In the genomic region with DNA sequence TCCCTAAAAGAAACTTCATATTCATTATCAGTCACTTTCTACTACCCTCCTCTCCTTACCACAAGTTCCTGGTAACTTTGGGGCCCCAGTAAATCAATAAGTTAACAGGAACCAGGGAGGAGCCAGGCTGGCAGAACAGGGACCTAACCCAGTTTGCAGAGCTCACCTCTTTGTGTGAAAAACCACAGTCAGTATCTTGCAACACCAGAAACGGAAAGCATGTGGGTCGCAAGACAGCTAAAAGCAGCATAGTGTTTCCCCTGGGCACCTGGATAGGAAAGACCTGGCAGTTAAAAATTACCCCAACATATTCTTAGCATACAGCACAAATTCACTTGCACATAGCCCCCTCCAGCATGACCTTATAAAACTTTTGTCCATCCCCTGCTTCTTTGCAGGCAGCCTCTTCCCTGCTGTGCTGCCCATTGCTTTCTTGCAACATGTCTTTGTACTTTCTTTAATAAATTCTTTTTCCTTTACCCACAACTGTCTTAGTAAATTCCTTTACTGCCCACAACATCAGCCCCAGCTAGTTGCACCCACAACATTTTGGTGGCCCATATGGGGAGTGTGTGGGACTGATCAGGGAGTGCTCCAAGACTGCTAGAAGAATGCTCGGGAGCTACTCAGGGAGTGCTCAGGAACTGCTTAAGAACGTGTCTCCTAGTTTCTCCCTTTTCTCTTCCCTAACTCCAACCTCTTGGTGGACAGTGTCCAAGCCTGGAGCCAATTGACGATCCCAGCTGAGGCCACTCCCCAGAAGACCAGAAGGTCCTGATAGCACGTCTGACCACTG, we compare ENCODE assay signal across 8 cellular contexts.
DNase-seq lines count a peak whose midpoint lies in the region; ATAC-seq and TF ChIP-seq lines count a peak whose summit lies in the region.

No MANE protein-coding gene starts in this region.

- intact Hi-C loops in testis (cut with DNase I; ENCODE audit: low total_unique reads): no loop called here

- ATAC-seq in GM21529 (IDR thresholded peaks at IDR 0.05; ENCODE audit: unreplicated experiment) (peak; percentile 95), gastroesophageal sphincter (no peak)

- H3K79me2 ChIP-seq in KMS-11 (ENCODE audit: insufficient read depth, low read depth): no peaks in the 10 kb centered on the region

- H2AFZ ChIP-seq in KMS-11 (ENCODE audit: low read depth): no peak overlapping the region

- no peaks in the 10 kb centered on the region for H3K27me3 ChIP-seq in KMS-11 (ENCODE audit: insufficient read depth, low read depth)
- no peaks in the 10 kb centered on the region for H3K27me3 ChIP-seq in gastroesophageal sphincter
- H3K27me3 ChIP-seq in testis: no peaks in the 10 kb centered on the region

- H3K4me1 ChIP-seq in KMS-11 (ENCODE audit: low read depth, poor library complexity, severe bottlenecking) (peaks cover 53% of the 10 kb centered on the region), gastroesophageal sphincter (no peaks in the 10 kb centered on the region), testis (no peaks in the 10 kb centered on the region)

- H3K9me3 ChIP-seq in gastroesophageal sphincter: no peaks in the 10 kb centered on the region
- no peaks in the 10 kb centered on the region for H3K9me3 ChIP-seq in testis

- no peaks in the 10 kb centered on the region for H3K36me3 Mint-ChIP-seq in activated naive CD8-positive, alpha-beta T cell

- no peaks in the 10 kb centered on the region for H4K20me1 ChIP-seq in KMS-11 (ENCODE audit: insufficient read depth)

- no peak for TF ChIP-seq EP300 in gastroesophageal sphincter (IDR thresholded peaks at IDR 0.05)

- H3K4me1 Mint-ChIP-seq in activated naive CD8-positive, alpha-beta T cell (ENCODE audit: low read depth): peaks cover 57% of the 10 kb centered on the region

- TF ChIP-seq CTCF in GM12864 (IDR thresholded peaks at IDR 0.05; ENCODE audit: low read depth, low read length, missing control alignments): no peak
- no peak for TF ChIP-seq CTCF in KMS-11 (conservative IDR thresholded peaks at IDR 0.05; ENCODE audit: low read depth, low read length)
- no peak for TF ChIP-seq CTCF in gastroesophageal sphincter (IDR thresholded peaks at IDR 0.05)
- no peak for TF ChIP-seq CTCF in testis (IDR thresholded peaks at IDR 0.05)

- H3K27ac ChIP-seq in KMS-11: peak overlapping the region; percentile 73
- H3K27ac ChIP-seq in gastroesophageal sphincter: no peak overlapping the region
- H3K27ac ChIP-seq in testis: no peak overlapping the region

- H3K4me3 Mint-ChIP-seq in activated naive CD8-positive, alpha-beta T cell: peak overlapping the region; percentile 43

- H3K27me3 Mint-ChIP-seq in activated naive CD8-positive, alpha-beta T cell: no peaks in the 10 kb centered on the region

- H3K4me2 ChIP-seq in KMS-11: peak overlapping the region; percentile 86

- 71 to 100% methylated on average over 2 to 4 of the region's 6 CpGs for WGBS in gastroesophageal sphincter (ENCODE audit: low coverage in 1 of 2), 2 donors
- WGBS in testis, 2 donors: 68 to 80% methylated on average over 6 of the region's 6 CpGs

- no peaks in the 10 kb centered on the region for H3K36me3 ChIP-seq in KMS-11 (ENCODE audit: insufficient read depth)
- no peaks in the 10 kb centered on the region for H3K36me3 ChIP-seq in gastroesophageal sphincter
- no peaks in the 10 kb centered on the region for H3K36me3 ChIP-seq in testis (ENCODE audit: low read depth, missing control alignments)

- H3K27ac Mint-ChIP-seq in activated naive CD8-positive, alpha-beta T cell: peak overlapping the region; percentile 1

- H3K9ac ChIP-seq in KMS-11: no peak overlapping the region

- no peak overlapping the region for H3K4me3 ChIP-seq in GM12864 (ENCODE audit: low read depth, low read length)
- no peak overlapping the region for H3K4me3 ChIP-seq in KMS-11 (IDR thresholded peaks at IDR 0.05; ENCODE audit: insufficient read depth, low read depth, low read length)
- H3K4me3 ChIP-seq in gastroesophageal sphincter: no peak overlapping the region
- no peak overlapping the region for H3K4me3 ChIP-seq in testis

- TF ChIP-seq POLR2A in gastroesophageal sphincter (IDR thresholded peaks at IDR 0.05) (no peak), testis (IDR thresholded peaks at IDR 0.05) (no peak)

- DNase-seq in GM12864 (ENCODE audit: low read depth) (peak; percentile 52), testis (no peak), SK-N-DZ (ENCODE audit: low spot score) (no peak), 8988T (no peak)

- H3K9me3 Mint-ChIP-seq in activated naive CD8-positive, alpha-beta T cell (ENCODE audit: low read depth): no peaks in the 10 kb centered on the region
